In genomic region chr17:72393553-72393952, GRCh38 we compare ENCODE assay signal across 14 cellular contexts.
DNase-seq lines count a peak whose midpoint lies in the region; ATAC-seq and TF ChIP-seq lines count a peak whose summit lies in the region.
"Had no signal": no experiment of that assay in that cellular context is flagged by ENCODE, and none has a peak within 500 bp of the region (broad histone marks: within the 10 kb centered on the region; RNA-seq: fewer than 3 reads in every experiment).

No MANE protein-coding gene starts in this region.

- no peak overlapping the region for H3K4me3 ChIP-seq in kidney epithelial cell (ENCODE audit: low read depth, low read length)
- no peak overlapping the region for H3K4me3 ChIP-seq in effector memory CD4-positive, alpha-beta T cell (ENCODE audit: insufficient read depth, low read depth, low read length, poor library complexity, severe bottlenecking)
- H3K4me3 ChIP-seq: GM23338 had no signal

- no peaks in the 10 kb centered on the region for H3K9me3 ChIP-seq in effector memory CD4-positive, alpha-beta T cell (ENCODE audit: control insufficient read depth, low read length)

- TF ChIP-seq CTCF in kidney epithelial cell (IDR thresholded peaks at IDR 0.05; ENCODE audit: insufficient read depth, low read length, poor library complexity, severe bottlenecking), result no peak

- no peak overlapping the region for H3K27ac ChIP-seq in effector memory CD4-positive, alpha-beta T cell (ENCODE audit: insufficient read depth, low read length, poor library complexity, severe bottlenecking)

- peaks cover 1% of the 10 kb centered on the region for H3K36me3 ChIP-seq in kidney epithelial cell (ENCODE audit: control insufficient read depth, insufficient read depth, low read length)
- no peaks in the 10 kb centered on the region for H3K36me3 ChIP-seq in effector memory CD4-positive, alpha-beta T cell (ENCODE audit: control insufficient read depth, insufficient read depth, low read length)

- H3K27me3 ChIP-seq in kidney epithelial cell (ENCODE audit: control insufficient read depth, insufficient read depth, low read length), result no peaks in the 10 kb centered on the region
- H3K27me3 ChIP-seq in effector memory CD4-positive, alpha-beta T cell (replicated peaks; ENCODE audit: control insufficient read depth, insufficient read depth, low read length, poor library complexity, severe bottlenecking), result no peaks in the 10 kb centered on the region

- no peaks in the 10 kb centered on the region for H3K4me1 ChIP-seq in effector memory CD4-positive, alpha-beta T cell (ENCODE audit: control insufficient read depth, insufficient read depth, low read length, poor library complexity, severe bottlenecking)

- ATAC-seq in HG03460 (IDR thresholded peaks at IDR 0.05; ENCODE audit: unreplicated experiment), result no peak
- ATAC-seq: GM23338, right cardiac atrium, T-cell had no signal

- peak; percentile 73 for DNase-seq in AG20443 (ENCODE audit: low spot score)
- peak; percentile 94 for DNase-seq in LHCN-M2 (ENCODE audit: low read depth)
- peak; percentile 55 for DNase-seq in astrocyte of the hippocampus (ENCODE audit: low read depth, low spot score)
- peak; percentile 85 for DNase-seq in kidney epithelial cell (ENCODE audit: low read depth)
- no peak for DNase-seq in effector memory CD4-positive, alpha-beta T cell
- no peak for DNase-seq in DMS79 (lab: John Stamatoyannopoulos, UW)
- DNase-seq in NCI-H146 (lab: John Stamatoyannopoulos, UW), result no peak
- DNase-seq: activated CD4-positive, alpha-beta memory T cell treated with anti-CD3 and anti-CD28 coated beads for 36 hours; activated naive CD4-positive, alpha-beta T cell treated with anti-CD3 and anti-CD28 coated beads, Interleukin-2, amount 50 U/mL, for 16 hours; CD4-positive, alpha-beta memory T cell; right cardiac atrium; T-cell had no signal

Comparison
In these comparisons a context has a peak if more than half of its experiments do, and no peak if none do; other contexts are left out.
1. DNase-seq: peak in AG20443 (single experiment), LHCN-M2 (single experiment), astrocyte of the hippocampus (single experiment) and kidney epithelial cell (single experiment); none in effector memory CD4-positive, alpha-beta T cell (0 of 3), DMS79 (single experiment) and NCI-H146 (single experiment).